ENCODE assay signal across 1 cellular context in the genomic region with DNA sequence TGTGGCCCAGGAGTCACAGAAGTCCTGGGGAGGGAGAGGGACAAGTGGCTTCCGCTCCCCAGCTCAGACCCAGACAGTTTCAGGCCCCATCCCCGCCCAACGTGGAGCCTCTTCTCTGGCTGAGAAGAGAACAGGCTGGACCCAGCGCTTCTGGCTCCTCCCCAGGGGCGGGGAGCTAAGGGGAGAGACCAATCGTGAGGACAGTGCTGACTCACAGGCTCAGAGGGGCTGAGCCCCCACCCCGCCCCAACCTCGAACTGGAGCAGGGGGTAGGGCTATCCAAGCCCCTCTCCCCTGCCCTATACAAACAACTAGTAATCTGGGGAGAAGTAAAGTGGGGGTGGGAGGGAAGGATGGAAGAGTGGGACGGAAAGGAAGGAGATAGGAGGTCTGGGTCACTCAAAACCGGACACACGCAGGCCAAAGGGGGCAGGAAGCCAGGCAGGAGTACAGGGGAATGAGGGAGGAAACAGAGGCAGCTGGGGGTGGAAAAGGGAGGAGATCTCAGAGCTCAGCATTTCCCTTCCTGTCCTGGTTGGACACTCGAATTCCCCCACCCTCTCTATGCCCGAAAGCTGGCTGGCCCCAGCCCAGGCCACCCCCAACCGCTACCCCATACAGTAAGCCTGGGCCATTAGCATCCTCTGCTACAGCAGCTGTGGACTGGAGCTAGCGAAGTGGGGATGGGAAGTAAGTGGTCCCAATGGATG.
TF ChIP-seq lines count a peak whose summit lies in the region.

A gene with protein sequence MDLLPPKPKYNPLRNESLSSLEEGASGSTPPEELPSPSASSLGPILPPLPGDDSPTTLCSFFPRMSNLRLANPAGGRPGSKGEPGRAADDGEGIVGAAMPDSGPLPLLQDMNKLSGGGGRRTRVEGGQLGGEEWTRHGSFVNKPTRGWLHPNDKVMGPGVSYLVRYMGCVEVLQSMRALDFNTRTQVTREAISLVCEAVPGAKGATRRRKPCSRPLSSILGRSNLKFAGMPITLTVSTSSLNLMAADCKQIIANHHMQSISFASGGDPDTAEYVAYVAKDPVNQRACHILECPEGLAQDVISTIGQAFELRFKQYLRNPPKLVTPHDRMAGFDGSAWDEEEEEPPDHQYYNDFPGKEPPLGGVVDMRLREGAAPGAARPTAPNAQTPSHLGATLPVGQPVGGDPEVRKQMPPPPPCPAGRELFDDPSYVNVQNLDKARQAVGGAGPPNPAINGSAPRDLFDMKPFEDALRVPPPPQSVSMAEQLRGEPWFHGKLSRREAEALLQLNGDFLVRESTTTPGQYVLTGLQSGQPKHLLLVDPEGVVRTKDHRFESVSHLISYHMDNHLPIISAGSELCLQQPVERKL (minus strand): TSS at position 117 of the 710 bp plus-strand sequence. CDS start 221 bp downstream, outside the sequence.

TF ChIP-seq in HepG2, 621 proteins besides CTCF, POLR2A, EP300 and RAD21 (continued from another document and continues in another):
- TF ChIP-seq, protein P1, sequence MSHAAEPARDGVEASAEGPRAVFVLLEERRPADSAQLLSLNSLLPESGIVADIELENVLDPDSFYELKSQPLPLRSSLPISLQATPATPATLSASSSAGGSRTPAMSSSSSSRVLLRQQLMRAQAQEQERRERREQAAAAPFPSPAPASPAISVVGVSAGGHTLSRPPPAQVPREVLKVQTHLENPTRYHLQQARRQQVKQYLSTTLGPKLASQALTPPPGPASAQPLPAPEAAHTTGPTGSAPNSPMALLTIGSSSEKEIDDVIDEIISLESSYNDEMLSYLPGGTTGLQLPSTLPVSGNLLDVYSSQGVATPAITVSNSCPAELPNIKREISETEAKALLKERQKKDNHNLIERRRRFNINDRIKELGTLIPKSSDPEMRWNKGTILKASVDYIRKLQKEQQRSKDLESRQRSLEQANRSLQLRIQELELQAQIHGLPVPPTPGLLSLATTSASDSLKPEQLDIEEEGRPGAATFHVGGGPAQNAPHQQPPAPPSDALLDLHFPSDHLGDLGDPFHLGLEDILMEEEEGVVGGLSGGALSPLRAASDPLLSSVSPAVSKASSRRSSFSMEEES (CRISPR knock-in tag; IDR thresholded peaks at IDR 0.05) = 0 out of 2 replicates have a peak, but pooled peaks have one; percentile 9
- TF ChIP-seq, protein P2, sequence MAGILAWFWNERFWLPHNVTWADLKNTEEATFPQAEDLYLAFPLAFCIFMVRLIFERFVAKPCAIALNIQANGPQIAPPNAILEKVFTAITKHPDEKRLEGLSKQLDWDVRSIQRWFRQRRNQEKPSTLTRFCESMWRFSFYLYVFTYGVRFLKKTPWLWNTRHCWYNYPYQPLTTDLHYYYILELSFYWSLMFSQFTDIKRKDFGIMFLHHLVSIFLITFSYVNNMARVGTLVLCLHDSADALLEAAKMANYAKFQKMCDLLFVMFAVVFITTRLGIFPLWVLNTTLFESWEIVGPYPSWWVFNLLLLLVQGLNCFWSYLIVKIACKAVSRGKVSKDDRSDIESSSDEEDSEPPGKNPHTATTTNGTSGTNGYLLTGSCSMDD (CRISPR knock-in tag; IDR thresholded peaks at IDR 0.05) = no peak
- TF ChIP-seq, protein P3, sequence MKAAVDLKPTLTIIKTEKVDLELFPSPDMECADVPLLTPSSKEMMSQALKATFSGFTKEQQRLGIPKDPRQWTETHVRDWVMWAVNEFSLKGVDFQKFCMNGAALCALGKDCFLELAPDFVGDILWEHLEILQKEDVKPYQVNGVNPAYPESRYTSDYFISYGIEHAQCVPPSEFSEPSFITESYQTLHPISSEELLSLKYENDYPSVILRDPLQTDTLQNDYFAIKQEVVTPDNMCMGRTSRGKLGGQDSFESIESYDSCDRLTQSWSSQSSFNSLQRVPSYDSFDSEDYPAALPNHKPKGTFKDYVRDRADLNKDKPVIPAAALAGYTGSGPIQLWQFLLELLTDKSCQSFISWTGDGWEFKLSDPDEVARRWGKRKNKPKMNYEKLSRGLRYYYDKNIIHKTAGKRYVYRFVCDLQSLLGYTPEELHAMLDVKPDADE (CRISPR knock-in tag; IDR thresholded peaks at IDR 0.05) = no peak
- TF ChIP-seq, protein P4, sequence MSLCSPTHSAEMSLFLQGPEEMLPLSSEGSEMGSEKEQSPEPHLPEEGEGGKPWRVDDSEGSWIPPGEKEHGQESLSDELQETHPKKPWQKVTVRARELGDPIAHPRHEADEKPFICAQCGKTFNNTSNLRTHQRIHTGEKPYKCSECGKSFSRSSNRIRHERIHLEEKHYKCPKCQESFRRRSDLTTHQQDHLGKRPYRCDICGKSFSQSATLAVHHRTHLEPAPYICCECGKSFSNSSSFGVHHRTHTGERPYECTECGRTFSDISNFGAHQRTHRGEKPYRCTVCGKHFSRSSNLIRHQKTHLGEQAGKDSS (CRISPR knock-in tag; IDR thresholded peaks at IDR 0.05; ENCODE audit: borderline replicate concordance, low read depth) = no peak
- TF ChIP-seq, protein P5, sequence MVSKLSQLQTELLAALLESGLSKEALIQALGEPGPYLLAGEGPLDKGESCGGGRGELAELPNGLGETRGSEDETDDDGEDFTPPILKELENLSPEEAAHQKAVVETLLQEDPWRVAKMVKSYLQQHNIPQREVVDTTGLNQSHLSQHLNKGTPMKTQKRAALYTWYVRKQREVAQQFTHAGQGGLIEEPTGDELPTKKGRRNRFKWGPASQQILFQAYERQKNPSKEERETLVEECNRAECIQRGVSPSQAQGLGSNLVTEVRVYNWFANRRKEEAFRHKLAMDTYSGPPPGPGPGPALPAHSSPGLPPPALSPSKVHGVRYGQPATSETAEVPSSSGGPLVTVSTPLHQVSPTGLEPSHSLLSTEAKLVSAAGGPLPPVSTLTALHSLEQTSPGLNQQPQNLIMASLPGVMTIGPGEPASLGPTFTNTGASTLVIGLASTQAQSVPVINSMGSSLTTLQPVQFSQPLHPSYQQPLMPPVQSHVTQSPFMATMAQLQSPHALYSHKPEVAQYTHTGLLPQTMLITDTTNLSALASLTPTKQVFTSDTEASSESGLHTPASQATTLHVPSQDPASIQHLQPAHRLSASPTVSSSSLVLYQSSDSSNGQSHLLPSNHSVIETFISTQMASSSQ (IDR thresholded peaks at IDR 0.05; ENCODE audit: low read depth) = no peak
- TF ChIP-seq, protein P5 (CRISPR knock-in tag; IDR thresholded peaks at IDR 0.05; ENCODE audit: borderline replicate concordance) = no peak
- TF ChIP-seq SNRNP70 (IDR thresholded peaks at IDR 0.05; ENCODE audit: low read depth, low read length) = no peak
- no peak for TF ChIP-seq ZNF33B (CRISPR knock-in tag; IDR thresholded peaks at IDR 0.05)
- TF ChIP-seq, protein P6, sequence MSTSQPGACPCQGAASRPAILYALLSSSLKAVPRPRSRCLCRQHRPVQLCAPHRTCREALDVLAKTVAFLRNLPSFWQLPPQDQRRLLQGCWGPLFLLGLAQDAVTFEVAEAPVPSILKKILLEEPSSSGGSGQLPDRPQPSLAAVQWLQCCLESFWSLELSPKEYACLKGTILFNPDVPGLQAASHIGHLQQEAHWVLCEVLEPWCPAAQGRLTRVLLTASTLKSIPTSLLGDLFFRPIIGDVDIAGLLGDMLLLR (CRISPR knock-in tag; IDR thresholded peaks at IDR 0.05) = no peak
- TF ChIP-seq, protein P7, sequence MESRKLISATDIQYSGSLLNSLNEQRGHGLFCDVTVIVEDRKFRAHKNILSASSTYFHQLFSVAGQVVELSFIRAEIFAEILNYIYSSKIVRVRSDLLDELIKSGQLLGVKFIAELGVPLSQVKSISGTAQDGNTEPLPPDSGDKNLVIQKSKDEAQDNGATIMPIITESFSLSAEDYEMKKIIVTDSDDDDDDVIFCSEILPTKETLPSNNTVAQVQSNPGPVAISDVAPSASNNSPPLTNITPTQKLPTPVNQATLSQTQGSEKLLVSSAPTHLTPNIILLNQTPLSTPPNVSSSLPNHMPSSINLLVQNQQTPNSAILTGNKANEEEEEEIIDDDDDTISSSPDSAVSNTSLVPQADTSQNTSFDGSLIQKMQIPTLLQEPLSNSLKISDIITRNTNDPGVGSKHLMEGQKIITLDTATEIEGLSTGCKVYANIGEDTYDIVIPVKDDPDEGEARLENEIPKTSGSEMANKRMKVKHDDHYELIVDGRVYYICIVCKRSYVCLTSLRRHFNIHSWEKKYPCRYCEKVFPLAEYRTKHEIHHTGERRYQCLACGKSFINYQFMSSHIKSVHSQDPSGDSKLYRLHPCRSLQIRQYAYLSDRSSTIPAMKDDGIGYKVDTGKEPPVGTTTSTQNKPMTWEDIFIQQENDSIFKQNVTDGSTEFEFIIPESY (CRISPR knock-in tag; IDR thresholded peaks at IDR 0.05) = no peak
- TF ChIP-seq ZNF446 (CRISPR knock-in tag; IDR thresholded peaks at IDR 0.05) = no peak
- TF ChIP-seq TBX2 (CRISPR knock-in tag; IDR thresholded peaks at IDR 0.05; ENCODE audit: borderline replicate concordance) = peak; percentile 48; the same call in 1 of the 2 replicates
- no peak for TF ChIP-seq HNRNPH1 (optimal IDR thresholded peaks at IDR 0.05; ENCODE audit: low read depth, low read length)
- TF ChIP-seq, protein P8, sequence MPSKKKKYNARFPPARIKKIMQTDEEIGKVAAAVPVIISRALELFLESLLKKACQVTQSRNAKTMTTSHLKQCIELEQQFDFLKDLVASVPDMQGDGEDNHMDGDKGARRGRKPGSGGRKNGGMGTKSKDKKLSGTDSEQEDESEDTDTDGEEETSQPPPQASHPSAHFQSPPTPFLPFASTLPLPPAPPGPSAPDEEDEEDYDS (CRISPR knock-in tag; IDR thresholded peaks at IDR 0.05) = peak; percentile 93
- TF ChIP-seq TCF7L2 (IDR thresholded peaks at IDR 0.05; ENCODE audit: low read depth, low read length) = no peak
- no peak for TF ChIP-seq BORCS8-MEF2B (CRISPR knock-in tag; IDR thresholded peaks at IDR 0.05)
- TF ChIP-seq ZSCAN12 (CRISPR knock-in tag; IDR thresholded peaks at IDR 0.05) = no peak
- no peak for TF ChIP-seq SETDB1 (CRISPR knock-in tag; IDR thresholded peaks at IDR 0.05; ENCODE audit: borderline replicate concordance)
- no peak for TF ChIP-seq ZSCAN22 (CRISPR knock-in tag; IDR thresholded peaks at IDR 0.05)
- no peak for TF ChIP-seq ZNF468 (CRISPR knock-in tag; IDR thresholded peaks at IDR 0.05)
- TF ChIP-seq HNRNPL (IDR thresholded peaks at IDR 0.05; ENCODE audit: low read depth, low read length) = 0 out of 2 replicates have a peak, but pooled peaks have one; percentile 19
- no peak for TF ChIP-seq ZNF121 (CRISPR knock-in tag; IDR thresholded peaks at IDR 0.05)
- TF ChIP-seq, protein P9, sequence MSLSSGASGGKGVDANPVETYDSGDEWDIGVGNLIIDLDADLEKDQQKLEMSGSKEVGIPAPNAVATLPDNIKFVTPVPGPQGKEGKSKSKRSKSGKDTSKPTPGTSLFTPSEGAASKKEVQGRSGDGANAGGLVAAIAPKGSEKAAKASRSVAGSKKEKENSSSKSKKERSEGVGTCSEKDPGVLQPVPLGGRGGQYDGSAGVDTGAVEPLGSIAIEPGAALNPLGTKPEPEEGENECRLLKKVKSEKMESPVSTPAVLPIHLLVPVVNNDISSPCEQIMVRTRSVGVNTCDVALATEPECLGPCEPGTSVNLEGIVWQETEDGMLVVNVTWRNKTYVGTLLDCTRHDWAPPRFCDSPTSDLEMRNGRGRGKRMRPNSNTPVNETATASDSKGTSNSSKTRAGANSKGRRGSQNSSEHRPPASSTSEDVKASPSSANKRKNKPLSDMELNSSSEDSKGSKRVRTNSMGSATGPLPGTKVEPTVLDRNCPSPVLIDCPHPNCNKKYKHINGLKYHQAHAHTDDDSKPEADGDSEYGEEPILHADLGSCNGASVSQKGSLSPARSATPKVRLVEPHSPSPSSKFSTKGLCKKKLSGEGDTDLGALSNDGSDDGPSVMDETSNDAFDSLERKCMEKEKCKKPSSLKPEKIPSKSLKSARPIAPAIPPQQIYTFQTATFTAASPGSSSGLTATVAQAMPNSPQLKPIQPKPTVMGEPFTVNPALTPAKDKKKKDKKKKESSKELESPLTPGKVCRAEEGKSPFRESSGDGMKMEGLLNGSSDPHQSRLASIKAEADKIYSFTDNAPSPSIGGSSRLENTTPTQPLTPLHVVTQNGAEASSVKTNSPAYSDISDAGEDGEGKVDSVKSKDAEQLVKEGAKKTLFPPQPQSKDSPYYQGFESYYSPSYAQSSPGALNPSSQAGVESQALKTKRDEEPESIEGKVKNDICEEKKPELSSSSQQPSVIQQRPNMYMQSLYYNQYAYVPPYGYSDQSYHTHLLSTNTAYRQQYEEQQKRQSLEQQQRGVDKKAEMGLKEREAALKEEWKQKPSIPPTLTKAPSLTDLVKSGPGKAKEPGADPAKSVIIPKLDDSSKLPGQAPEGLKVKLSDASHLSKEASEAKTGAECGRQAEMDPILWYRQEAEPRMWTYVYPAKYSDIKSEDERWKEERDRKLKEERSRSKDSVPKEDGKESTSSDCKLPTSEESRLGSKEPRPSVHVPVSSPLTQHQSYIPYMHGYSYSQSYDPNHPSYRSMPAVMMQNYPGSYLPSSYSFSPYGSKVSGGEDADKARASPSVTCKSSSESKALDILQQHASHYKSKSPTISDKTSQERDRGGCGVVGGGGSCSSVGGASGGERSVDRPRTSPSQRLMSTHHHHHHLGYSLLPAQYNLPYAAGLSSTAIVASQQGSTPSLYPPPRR (CRISPR knock-in tag; IDR thresholded peaks at IDR 0.05; ENCODE audit: borderline replicate concordance) = 0 out of 2 replicates have a peak, but pooled peaks have one; percentile 40
- TF ChIP-seq, protein P10, sequence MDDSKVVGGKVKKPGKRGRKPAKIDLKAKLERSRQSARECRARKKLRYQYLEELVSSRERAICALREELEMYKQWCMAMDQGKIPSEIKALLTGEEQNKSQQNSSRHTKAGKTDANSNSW (CRISPR knock-in tag; IDR thresholded peaks at IDR 0.05; ENCODE audit: borderline replicate concordance) = no peak
- no peak for TF ChIP-seq ZNF775 (CRISPR knock-in tag; IDR thresholded peaks at IDR 0.05; ENCODE audit: borderline replicate concordance)
- TF ChIP-seq POGZ (CRISPR knock-in tag; IDR thresholded peaks at IDR 0.05) = no peak
